Comparison of ENCODE assay signal across 7 cellular contexts in genomic region chrX:134171661-134172587, GRCh38.
DNase-seq lines count a peak whose midpoint lies in the region; ATAC-seq and TF ChIP-seq lines count a peak whose summit lies in the region.

No MANE protein-coding gene starts in this region.

- H3K27me3 ChIP-seq in ovary: no peaks in the 10 kb centered on the region

- H3K9me3 Mint-ChIP-seq in activated T-helper 1 cell treated with anti-CD3 and anti-CD28 coated beads, Interleukin-12 subunit alpha, Interleukin-12 subunit beta, Interleukin-2, Interleukin-4 antibody, amounts not matched to agents 30 ng/mL and 10 ng/mL and 1 ng/mL, durations not matched to agents 14 hours and 24 hours and 36 hours: no peaks in the 10 kb centered on the region
- H3K9me3 Mint-ChIP-seq in glutamatergic neuron (ENCODE audit: unreplicated experiment): peaks cover 1% of the 10 kb centered on the region

- H3K4me1 ChIP-seq in ovary (ENCODE audit: insufficient read depth): no peaks in the 10 kb centered on the region

- intact Hi-C loops in activated T-helper 1 cell treated with anti-CD3 and anti-CD28 coated beads, Interleukin-12 subunit alpha, Interleukin-12 subunit beta, Interleukin-2, Interleukin-4 antibody, amounts not matched to agents 30 ng/mL and 10 ng/mL and 1 ng/mL, durations not matched to agents 14 hours and 24 hours and 36 hours (cut with micrococcal nuclease): loop anchor here (1.0 to 10.0 kb wide), 7 partner anchors 13 to 1800 kb away; partner anchors contain the start of genes GPC3 and MMGT1
- intact Hi-C loops in ovary (cut with DNase I): no loop called here

- TF ChIP-seq POLR2A in ovary (IDR thresholded peaks at IDR 0.05): no peak

- DNase-seq in M059J (ENCODE audit: low read depth): peak; percentile 18
- peak; percentile 39 for DNase-seq in activated T-helper 1 cell treated with anti-CD3 and anti-CD28 coated beads, Interleukin-12 subunit alpha, Interleukin-12 subunit beta, Interleukin-2, Interleukin-4 antibody, amounts not matched to agents 30 ng/mL and 10 ng/mL and 1 ng/mL, durations not matched to agents 14 hours and 24 hours and 36 hours (ENCODE audit: low spot score)
- peak; percentile 60 for DNase-seq in glutamatergic neuron
- DNase-seq in ovary: peak; percentile 16 to 48 (median 30)
- DNase-seq in UCSD-AML1 (lab: John Stamatoyannopoulos, UW; ENCODE audit: unreplicated experiment): no peak
- DNase-seq in dedifferentiated amniotic fluid mesenchymal stem cell (ENCODE audit: extremely low spot score): no peak

- no peaks in the 10 kb centered on the region for H3K27me3 Mint-ChIP-seq in activated T-helper 1 cell treated with anti-CD3 and anti-CD28 coated beads, Interleukin-12 subunit alpha, Interleukin-12 subunit beta, Interleukin-2, Interleukin-4 antibody, amounts not matched to agents 30 ng/mL and 10 ng/mL and 1 ng/mL, durations not matched to agents 14 hours and 24 hours and 36 hours (ENCODE audit: insufficient read depth)
- peaks cover 5% of the 10 kb centered on the region for H3K27me3 Mint-ChIP-seq in glutamatergic neuron (ENCODE audit: unreplicated experiment)

- no peaks in the 10 kb centered on the region for H3K36me3 ChIP-seq in ovary

- H3K4me3 ChIP-seq in ovary: peak overlapping the region; percentile 37

- 34 to 40% (median 34%) methylated on average over 74 of the region's 74 CpGs for WGBS in ovary, 3 donors

- peak overlapping the region; percentile 96 for H3K4me3 Mint-ChIP-seq in activated T-helper 1 cell treated with anti-CD3 and anti-CD28 coated beads, Interleukin-12 subunit alpha, Interleukin-12 subunit beta, Interleukin-2, Interleukin-4 antibody, amounts not matched to agents 30 ng/mL and 10 ng/mL and 1 ng/mL, durations not matched to agents 14 hours and 24 hours and 36 hours
- peak overlapping the region; percentile 95 for H3K4me3 Mint-ChIP-seq in glutamatergic neuron (ENCODE audit: unreplicated experiment)

- no peak overlapping the region for H3K27ac ChIP-seq in ovary

- ATAC-seq in GM19397 (IDR thresholded peaks at IDR 0.05; ENCODE audit: unreplicated experiment): peak; percentile 53

- TF ChIP-seq CTCF in glutamatergic neuron (IDR thresholded peaks at IDR 0.05; ENCODE audit: partially characterized antibody, unreplicated experiment) (no peak), ovary (IDR thresholded peaks at IDR 0.05) (no peak)

- H3K36me3 Mint-ChIP-seq in activated T-helper 1 cell treated with anti-CD3 and anti-CD28 coated beads, Interleukin-12 subunit alpha, Interleukin-12 subunit beta, Interleukin-2, Interleukin-4 antibody, amounts not matched to agents 30 ng/mL and 10 ng/mL and 1 ng/mL, durations not matched to agents 14 hours and 24 hours and 36 hours (ENCODE audit: low read depth): peaks cover 29% of the 10 kb centered on the region
- no peaks in the 10 kb centered on the region for H3K36me3 Mint-ChIP-seq in glutamatergic neuron (ENCODE audit: unreplicated experiment)

- TF ChIP-seq EP300 in ovary (IDR thresholded peaks at IDR 0.05): no peak

- peaks cover 24% of the 10 kb centered on the region for H3K4me1 Mint-ChIP-seq in activated T-helper 1 cell treated with anti-CD3 and anti-CD28 coated beads, Interleukin-12 subunit alpha, Interleukin-12 subunit beta, Interleukin-2, Interleukin-4 antibody, amounts not matched to agents 30 ng/mL and 10 ng/mL and 1 ng/mL, durations not matched to agents 14 hours and 24 hours and 36 hours (ENCODE audit: low read depth)
- H3K4me1 Mint-ChIP-seq in glutamatergic neuron (ENCODE audit: low read depth, unreplicated experiment): peaks cover 6% of the 10 kb centered on the region

- no peaks in the 10 kb centered on the region for H3K9me3 ChIP-seq in ovary

- H3K27ac Mint-ChIP-seq in activated T-helper 1 cell treated with anti-CD3 and anti-CD28 coated beads, Interleukin-12 subunit alpha, Interleukin-12 subunit beta, Interleukin-2, Interleukin-4 antibody, amounts not matched to agents 30 ng/mL and 10 ng/mL and 1 ng/mL, durations not matched to agents 14 hours and 24 hours and 36 hours: peak overlapping the region; percentile 97
- no peak overlapping the region for H3K27ac Mint-ChIP-seq in glutamatergic neuron (ENCODE audit: unreplicated experiment)

Comparison
In these comparisons a context has a peak if more than half of its experiments do, and no peak if none do; other contexts are left out.
1. DNase-seq: peak in M059J (single experiment), activated T-helper 1 cell treated with anti-CD3 and anti-CD28 coated beads, Interleukin-12 subunit alpha, Interleukin-12 subunit beta, Interleukin-2, Interleukin-4 antibody, amounts not matched to agents 30 ng/mL and 10 ng/mL and 1 ng/mL, durations not matched to agents 14 hours and 24 hours and 36 hours (single experiment), glutamatergic neuron (single experiment) and ovary (5 of 5); none in UCSD-AML1 (single experiment) and dedifferentiated amniotic fluid mesenchymal stem cell (single experiment).